16 cellular contexts compared by ENCODE assay signal in the genomic region with DNA sequence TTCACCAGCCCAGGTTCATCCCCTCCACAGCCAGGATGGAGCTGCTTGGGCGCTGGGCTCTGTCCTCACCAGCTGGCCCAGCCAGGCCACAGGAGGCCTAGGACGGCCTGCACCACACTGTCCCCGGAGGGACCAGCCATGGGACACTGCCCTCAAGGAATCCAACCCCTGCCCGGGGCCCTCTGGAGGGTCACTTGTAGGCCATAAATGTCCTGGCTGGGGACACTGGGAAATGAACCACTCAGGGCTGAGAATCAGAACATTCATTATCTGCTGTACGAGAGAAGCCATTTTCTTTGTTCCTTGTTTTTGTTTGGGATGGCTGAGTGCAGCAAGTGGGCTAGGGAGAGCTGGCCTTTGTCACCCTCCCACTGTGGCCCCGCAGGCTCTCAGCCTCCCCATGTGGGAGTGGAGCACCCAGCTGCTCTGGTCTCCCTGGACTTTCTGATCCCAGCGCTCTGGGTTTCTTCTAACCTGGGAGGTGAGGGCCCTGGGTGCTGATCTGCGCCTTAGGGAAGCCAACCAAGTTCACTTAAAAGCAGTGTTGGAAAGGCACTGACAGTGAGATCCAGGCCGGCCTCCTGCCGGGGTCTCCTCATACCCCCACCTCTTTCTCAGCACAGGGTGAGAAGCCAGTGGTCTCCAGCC. TPM values are rescaled to one million over a fixed set of nuclear protein-coding genes. Genes with fewer than 3 reads are reported as not detected.
"Had no signal": no experiment of that assay in that cellular context is flagged by ENCODE, and none has a peak within 500 bp of the region (broad histone marks: within the 10 kb centered on the region; RNA-seq: fewer than 3 reads in every experiment).

No MANE protein-coding gene starts in this region.

- H3K4me1 ChIP-seq: prostate gland had no signal

- H3K4me2 ChIP-seq: hepatocyte had no signal

- H2AFZ ChIP-seq: hepatocyte had no signal

- H3K79me2 ChIP-seq: hepatocyte had no signal

- H3K4me3 ChIP-seq: hepatocyte, prostate gland, thoracic aorta had no signal

- H3K9me3 ChIP-seq: prostate gland, thoracic aorta had no signal

- DNase-seq: activated CD4-positive, alpha-beta T cell treated with anti-CD3 and anti-CD28 coated beads, Interleukin-2, amount 10 ng/mL, durations not matched to agents 7 days and 5 days; activated CD4-positive, CD25-positive, alpha-beta regulatory T cell; activated CD8-positive, alpha-beta memory T cell treated with anti-CD3 and anti-CD28 coated beads for 24 hours; activated naive CD4-positive, alpha-beta T cell treated with Interleukin-2 at 50 U/mL for 16 hours; cortex of kidney; effector memory CD4-positive, alpha-beta T cell; naive B cell; occipital lobe; stimulated activated CD4-positive, alpha-beta T cell treated with anti-CD3 and anti-CD28 coated beads, Interleukin-2, amount 100 ng/mL, for 48 hours; stimulated activated naive CD8-positive, alpha-beta T cell treated with anti-CD3 and anti-CD28 coated beads, Interleukin-15, amount 100 ng/mL, for 72 hours; T-helper 17 cell had no signal

- H3K27me3 ChIP-seq: hepatocyte had no signal

- H3K27ac ChIP-seq: hepatocyte, prostate gland, thoracic aorta had no signal

- H3K36me3 ChIP-seq: prostate gland, thoracic aorta had no signal

RNA-seq across cellular contexts. Expression of a gene that starts 9.9 kb away (rescaled TPM):
- total RNA-seq: epithelial cell of proximal tubule, hepatocyte, kidney epithelial cell had no signal
